7 cellular contexts compared by ENCODE assay signal in the genomic region with DNA sequence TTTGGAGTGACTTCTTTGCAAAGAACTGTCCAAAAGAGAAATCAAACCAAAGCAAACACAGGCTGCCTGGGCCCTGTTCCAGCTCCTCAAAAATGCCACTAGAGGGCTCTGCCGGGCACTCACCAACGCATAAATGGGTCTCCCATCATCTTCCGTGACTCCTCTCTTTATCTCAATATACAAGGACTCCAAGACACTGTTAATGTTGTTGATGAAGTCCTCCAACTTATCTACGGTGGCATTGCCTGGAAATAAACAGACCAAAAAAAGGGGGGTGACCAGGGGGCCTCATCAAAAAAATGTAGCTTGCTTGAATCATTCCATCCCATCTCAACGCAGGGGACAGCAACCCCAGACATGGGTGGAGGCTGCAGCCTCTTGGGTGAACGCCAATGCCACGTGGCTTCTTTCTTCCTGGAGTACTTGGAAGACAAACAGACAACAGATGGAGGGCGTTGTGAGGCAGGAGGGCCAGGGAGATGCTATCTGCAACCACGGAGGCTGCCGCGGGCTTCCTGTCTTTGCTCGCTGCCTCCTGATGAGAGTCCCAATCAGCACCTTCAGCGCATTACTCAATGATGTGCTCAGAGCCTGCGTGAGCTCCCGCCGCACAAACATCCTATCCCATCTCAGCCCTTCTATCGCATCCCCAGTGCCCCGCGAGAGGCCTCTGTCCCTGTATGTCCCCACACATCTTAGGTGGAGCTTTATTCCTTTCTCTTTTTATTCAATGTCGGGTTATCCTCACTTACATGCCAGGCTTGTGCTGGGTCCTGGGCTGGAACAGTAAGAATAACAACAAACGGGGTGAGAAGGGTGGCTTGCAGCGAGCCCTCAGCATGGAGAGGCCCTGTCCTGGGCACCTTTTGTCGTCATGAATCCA. TPM values are rescaled to one million over a fixed set of nuclear protein-coding genes. Genes with fewer than 3 reads are reported as not detected.
DNase-seq lines count a peak whose midpoint lies in the region; ATAC-seq, FAIRE-seq and TF ChIP-seq lines count a peak whose summit lies in the region.

No MANE protein-coding gene starts in this region.

- TF ChIP-seq CTCF in GM12875 (IDR thresholded peaks at IDR 0.05; ENCODE audit: borderline replicate concordance, insufficient read depth, low read depth, low read length) (peak; percentile 87), activated B cell treated with CpG ODN at 0.5 μM for 24 hours (IDR thresholded peaks at IDR 0.05) (peak; percentile 44), mammary epithelial cell (conservative IDR thresholded peaks at IDR 0.05 in 1 of 2, IDR thresholded peaks at IDR 0.05 in 1 of 2; ENCODE audit: extremely low read depth in 1 of 2, insufficient read depth in 1 of 2, low read depth in 1 of 2, low read length in 2 of 2) (peak; percentile 93 to 96)

- no peaks in the 10 kb centered on the region for H3K79me2 ChIP-seq in mammary epithelial cell (ENCODE audit: insufficient read depth, low read length)

- CTCF ChIA-PET in activated B cell treated with CpG ODN at 0.5 μM for 24 hours (lab: Charles Lee) (interaction anchor here (0.8 to 5.7 kb wide), 40 partner anchors 8 to 225 kb away, joined by 3 to 98 read pairs (median 4); a partner anchor contains a TSS), mammary epithelial cell (lab: Charles Lee; ENCODE audit: low non-redundant PET) (interaction anchor here (0.5 to 1.2 kb wide), 5 partner anchors 10 to 133 kb away, joined by 3 to 9 read pairs (median 5); no protein-coding TSS in a partner anchor)

- no peaks in the 10 kb centered on the region for H3K27me3 ChIP-seq in mammary epithelial cell (ENCODE audit: insufficient read depth, low read length)

- peaks cover 92% of the 10 kb centered on the region for H3K4me1 Mint-ChIP-seq in activated B cell treated with CpG ODN at 0.5 μM for 24 hours

- H3K27ac Mint-ChIP-seq in activated B cell treated with CpG ODN at 0.5 μM for 24 hours: peak overlapping the region; percentile 88

- FAIRE-seq in islet of Langerhans (lab: Jason Lieb, UNC): peak; percentile 9

- peaks cover 25% of the 10 kb centered on the region for H3K4me1 ChIP-seq in mammary epithelial cell (ENCODE audit: insufficient read depth, low read length)

- DNase-seq in NCI-H2227 (lab: John Stamatoyannopoulos, UW; ENCODE audit: unreplicated experiment) (peak; percentile 39), activated B cell treated with CpG ODN at 0.5 μM for 24 hours (no peak), mammary epithelial cell (peak; percentile 78)
- DNase-seq in stimulated activated CD4-positive, alpha-beta T cell treated with anti-CD3 and anti-CD28 coated beads, Interleukin-12 subunit alpha, Interleukin-12 subunit beta, amount 100 ng/mL, for 24 hours (ENCODE audit: low read depth in 2 of 2): peak; percentile 48 to 65

- peak overlapping the region; percentile 26 for H3K27ac ChIP-seq in mammary epithelial cell (ENCODE audit: insufficient read depth, low read depth, low read length)

- H3K9me3 Mint-ChIP-seq in activated B cell treated with CpG ODN at 0.5 μM for 24 hours: no peaks in the 10 kb centered on the region

- WGBS in mammary epithelial cell (ENCODE audit: low coverage, missing lambda C conversion rate): 29% methylated on average over 21 of the region's 23 CpGs

- H2AFZ ChIP-seq in mammary epithelial cell (ENCODE audit: low read depth, low read length): peak overlapping the region; percentile 80

- ATAC-seq in activated B cell treated with CpG ODN at 0.5 μM for 24 hours (ENCODE audit: low read depth) (peak; percentile 10), HG03342 (IDR thresholded peaks at IDR 0.05; ENCODE audit: unreplicated experiment) (no peak)

- H3K36me3 ChIP-seq in mammary epithelial cell (ENCODE audit: insufficient read depth, low read length): no peaks in the 10 kb centered on the region

- no peaks in the 10 kb centered on the region for H3K9me3 ChIP-seq in mammary epithelial cell (replicated peaks; ENCODE audit: insufficient read depth, low read length)

- POLR2A ChIA-PET in activated B cell treated with CpG ODN at 0.5 μM for 24 hours (lab: Charles Lee): interaction anchor here (0.6 to 11.1 kb wide), 29 partner anchors 9 to 220 kb away, joined by 3 to 96 read pairs (median 5); a partner anchor contains a TSS

- peak overlapping the region; percentile 73 for H3K4me3 Mint-ChIP-seq in activated B cell treated with CpG ODN at 0.5 μM for 24 hours

- no peaks in the 10 kb centered on the region for H3K27me3 Mint-ChIP-seq in activated B cell treated with CpG ODN at 0.5 μM for 24 hours

- H3K4me2 ChIP-seq in mammary epithelial cell (ENCODE audit: insufficient read depth, low read depth, low read length): peak overlapping the region; percentile 30

- H3K4me3 ChIP-seq in GM12875 (ENCODE audit: low read depth, low read length): no peak overlapping the region
- H3K4me3 ChIP-seq in mammary epithelial cell (replicated peaks in 1 of 3; ENCODE audit: insufficient read depth in 1 of 3, low read depth in 2 of 3, low read length in 3 of 3): no peak overlapping the region

- H3K9ac ChIP-seq in mammary epithelial cell (ENCODE audit: insufficient read depth, low read length): no peak overlapping the region

- BruUV-seq in mammary epithelial cell (replicated peaks; lab: Mats Ljungman, UMichigan): no TSS peak

- dilution Hi-C loops in mammary epithelial cell (cut with HindIII; ENCODE audit: low sequenced_read_pairs): no loop called here

- intact Hi-C loops in activated B cell treated with CpG ODN at 0.5 μM for 24 hours (cut with micrococcal nuclease) (loop anchor here (1.0 kb wide), 4 partner anchors 56 to 222 kb away; no protein-coding TSS in a partner anchor), mammary epithelial cell (cut with micrococcal nuclease) (loop anchor here (1.0 to 5.0 kb wide), 5 partner anchors 53 to 222 kb away; no protein-coding TSS in a partner anchor)

- H4K20me1 ChIP-seq in mammary epithelial cell (ENCODE audit: insufficient read depth, low read length): no peaks in the 10 kb centered on the region

- peaks cover 33% of the 10 kb centered on the region for H3K36me3 Mint-ChIP-seq in activated B cell treated with CpG ODN at 0.5 μM for 24 hours (ENCODE audit: low read depth)

- in situ Hi-C loops in mammary epithelial cell (cut with MboI; ENCODE audit: low sequenced_read_pairs in 2 of 2): loop anchor here in 1 of 2 donors (10.0 to 25.0 kb wide), 2 partner anchors 130 to 227 kb away; no protein-coding TSS in a partner anchor

RNA-seq across cellular contexts. Expression of a gene that starts 32.0 kb away (rescaled TPM):
- total RNA-seq in activated B cell treated with CpG ODN at 0.5 μM for 24 hours (13.4 and 17.9 TPM in 2 replicates), mammary epithelial cell (1 to 10 TPM; 2.8 to 4.0 TPM)
- polyA plus RNA-seq in mammary epithelial cell: 2.3 TPM
- polyA minus RNA-seq in mammary epithelial cell: 1.6 TPM

RNA-seq across cellular contexts. Expression of a gene that starts 33.3 kb away (rescaled TPM):
- total RNA-seq in activated B cell treated with CpG ODN at 0.5 μM for 24 hours (61.0 and 68.3 TPM in 2 replicates), mammary epithelial cell (10 to 100 TPM; 71.6 to 81.2 TPM)
- polyA plus RNA-seq in mammary epithelial cell: 54.1 TPM
- 71.1 TPM for polyA minus RNA-seq in mammary epithelial cell

Comparison
In these comparisons a context has a peak if more than half of its experiments do, and no peak if none do; other contexts are left out.
1. CTCF ChIP-seq: peak in every context shown above with its lines; median percentile 94 in mammary epithelial cell; 87 in GM12875; 44 in activated B cell treated with CpG ODN at 0.5 μM for 24 hours.